In genomic region chr6:34412643-34413214, GRCh38 we compare ENCODE assay signal across 16 cellular contexts. TPM values are rescaled to one million over a fixed set of nuclear protein-coding genes. Genes with fewer than 3 reads are reported as not detected.
DNase-seq lines count a peak whose midpoint lies in the region; ATAC-seq and TF ChIP-seq lines count a peak whose summit lies in the region.
"Had no signal": no experiment of that assay in that cellular context is flagged by ENCODE, and none has a peak within 500 bp of the region (broad histone marks: within the 10 kb centered on the region; RNA-seq: fewer than 3 reads in every experiment).

No MANE protein-coding gene starts in this region.

- no peak overlapping the region for H3K4me3 Mint-ChIP-seq in activated naive CD4-positive, alpha-beta T cell treated with anti-CD3 and anti-CD28 coated beads for 36 hours
- no peak overlapping the region for H3K4me3 Mint-ChIP-seq in WTC11
- H3K4me3 Mint-ChIP-seq in effector memory CD8-positive, alpha-beta T cell = no peak overlapping the region
- H3K4me3 Mint-ChIP-seq: activated CD4-positive, alpha-beta T cell treated with anti-CD3 and anti-CD28 coated beads, Interleukin-2, amount 10 ng/mL, durations not matched to agents 24 days and 14 days had no signal

- H3K27me3 Mint-ChIP-seq in activated naive CD4-positive, alpha-beta T cell treated with anti-CD3 and anti-CD28 coated beads for 36 hours (ENCODE audit: low read depth) = no peaks in the 10 kb centered on the region
- H3K27me3 Mint-ChIP-seq in WTC11 (ENCODE audit: low read depth) = no peaks in the 10 kb centered on the region
- no peaks in the 10 kb centered on the region for H3K27me3 Mint-ChIP-seq in effector memory CD8-positive, alpha-beta T cell
- H3K27me3 Mint-ChIP-seq: activated CD4-positive, alpha-beta T cell treated with anti-CD3 and anti-CD28 coated beads, Interleukin-2, amount 10 ng/mL, durations not matched to agents 24 days and 14 days had no signal

- H3K36me3 Mint-ChIP-seq in activated naive CD4-positive, alpha-beta T cell treated with anti-CD3 and anti-CD28 coated beads for 36 hours (ENCODE audit: low read depth) = peaks cover 24% of the 10 kb centered on the region
- peaks cover 34% of the 10 kb centered on the region for H3K36me3 Mint-ChIP-seq in WTC11
- peaks cover 30% of the 10 kb centered on the region for H3K36me3 Mint-ChIP-seq in effector memory CD8-positive, alpha-beta T cell (ENCODE audit: insufficient read depth)

- POLR2A ChIA-PET in WTC11 (lab: Charles Lee) = no interaction called here

- H3K4me1 Mint-ChIP-seq in activated naive CD4-positive, alpha-beta T cell treated with anti-CD3 and anti-CD28 coated beads for 36 hours (ENCODE audit: low read depth) = peaks cover 3% of the 10 kb centered on the region
- no peaks in the 10 kb centered on the region for H3K4me1 Mint-ChIP-seq in WTC11
- H3K4me1 Mint-ChIP-seq in effector memory CD8-positive, alpha-beta T cell (ENCODE audit: low read depth in 2 of 2) = peaks cover 4 to 6% of the 10 kb centered on the region in 2 donors

- DNase-seq in activated naive CD4-positive, alpha-beta T cell treated with anti-CD3 and anti-CD28 coated beads for 36 hours = no peak
- no peak for DNase-seq in activated naive CD4-positive, alpha-beta T cell (lab: John Stamatoyannopoulos, UW)
- no peak for DNase-seq in WTC11 (ENCODE audit: low spot score)
- no peak for DNase-seq in effector memory CD8-positive, alpha-beta T cell
- no peak for DNase-seq in stimulated activated naive CD8-positive, alpha-beta T cell treated with anti-CD3 and anti-CD28 coated beads, Interleukin-15, Interleukin-2, amounts not matched to agents 100 U/mL and 50 U/mL, for 24 hours
- no peak for DNase-seq in stimulated activated CD4-positive, alpha-beta T cell treated with anti-CD3 and anti-CD28 coated beads, Interleukin-15, amount 100 ng/mL, for 24 hours
- DNase-seq in foreskin melanocyte = no peak
- DNase-seq: activated CD4-positive, alpha-beta T cell treated with anti-CD3 and anti-CD28 coated beads, Interleukin-2, amount 10 ng/mL, durations not matched to agents 24 days and 14 days; activated CD8-positive, alpha-beta memory T cell treated with anti-CD3 and anti-CD28 coated beads, Interleukin-2, amount 50 U/mL, for 48 hours; activated naive CD4-positive, alpha-beta T cell treated with anti-CD3 and anti-CD28 coated beads, Interleukin-2, amount 50 U/mL, for 16 hours; effector memory CD4-positive, alpha-beta T cell; kidney glomerular epithelial cell; NCI-H187 treated with DMSO at 0.1 percent for 48 hours; NCI-H446 treated with DMSO at 0.1 percent for 48 hours had no signal

- TF ChIP-seq CTCF in WTC11 (IDR thresholded peaks at IDR 0.05) = no peak

- no peak for ATAC-seq in WTC11
- no peak for ATAC-seq in effector memory CD8-positive, alpha-beta T cell (replicated peaks)
- peak; percentile 15 for ATAC-seq in stimulated activated naive CD8-positive, alpha-beta T cell treated with anti-CD3 and anti-CD28 coated beads, Interleukin-15, Interleukin-2, amounts not matched to agents 100 U/mL and 50 U/mL, for 24 hours
- no peak for ATAC-seq in GM21529 (IDR thresholded peaks at IDR 0.05; ENCODE audit: unreplicated experiment)
- ATAC-seq: A549 had no signal

- H3K27ac Mint-ChIP-seq in activated naive CD4-positive, alpha-beta T cell treated with anti-CD3 and anti-CD28 coated beads for 36 hours = peak overlapping the region; percentile 43
- H3K27ac Mint-ChIP-seq in WTC11 = peak overlapping the region; percentile 69; the same call in 1 of the 2 replicates
- peak overlapping the region; percentile 25 to 47 for H3K27ac Mint-ChIP-seq in effector memory CD8-positive, alpha-beta T cell
- H3K27ac Mint-ChIP-seq: activated CD4-positive, alpha-beta T cell treated with anti-CD3 and anti-CD28 coated beads, Interleukin-2, amount 10 ng/mL, durations not matched to agents 24 days and 14 days had no signal

- no peaks in the 10 kb centered on the region for H3K9me3 Mint-ChIP-seq in activated naive CD4-positive, alpha-beta T cell treated with anti-CD3 and anti-CD28 coated beads for 36 hours
- H3K9me3 Mint-ChIP-seq in WTC11 = no peaks in the 10 kb centered on the region
- H3K9me3 Mint-ChIP-seq in effector memory CD8-positive, alpha-beta T cell = no peaks in the 10 kb centered on the region
- H3K9me3 Mint-ChIP-seq: activated CD4-positive, alpha-beta T cell treated with anti-CD3 and anti-CD28 coated beads, Interleukin-2, amount 10 ng/mL, durations not matched to agents 24 days and 14 days had no signal

- intact Hi-C loops in activated naive CD4-positive, alpha-beta T cell treated with anti-CD3 and anti-CD28 coated beads for 36 hours (cut with micrococcal nuclease) = no loop called here

- CTCF ChIA-PET in activated naive CD4-positive, alpha-beta T cell treated with anti-CD3 and anti-CD28 coated beads for 36 hours (lab: Charles Lee) = interaction anchor here (5.0 kb wide), 1 partner anchor 164 kb away, joined by 54 read pairs; the partner anchor contains the start of gene SMIM29
- CTCF ChIA-PET in WTC11 (lab: Charles Lee) = no interaction called here

TF ChIP-seq in WTC11, 78 proteins besides CTCF, POLR2A, EP300 and RAD21:
- TF ChIP-seq PRRX2 (CRISPR knock-in tag; IDR thresholded peaks at IDR 0.05) = no peak

RNA-seq across cellular contexts. Expression of gene RPS10, which starts 13.1 kb away (rescaled TPM):
- 1,000 to 10,000 TPM; 2,718 to 2,727 TPM for total RNA-seq in activated naive CD4-positive, alpha-beta T cell treated with anti-CD3 and anti-CD28 coated beads for 36 hours
- 2,184 to 2,437 TPM (median 2,411 TPM) in 3 replicates for total RNA-seq in WTC11 (2021)

RNA-seq across cellular contexts. Expression of gene NUDT3, which starts 20.3 kb away (rescaled TPM):
- 10 to 100 TPM; 14.0 to 14.3 TPM for total RNA-seq in activated naive CD4-positive, alpha-beta T cell treated with anti-CD3 and anti-CD28 coated beads for 36 hours
- total RNA-seq in WTC11 (2021) = 24.6 to 30.0 TPM (median 24.8 TPM) in 3 replicates

RNA-seq across cellular contexts. Expression of gene PACSIN1, which starts 53.1 kb away (rescaled TPM):
- under 1 TPM; 0.07 to 0.15 TPM for total RNA-seq in activated naive CD4-positive, alpha-beta T cell treated with anti-CD3 and anti-CD28 coated beads for 36 hours
- total RNA-seq in WTC11 (2021) = 10.6 to 12.6 TPM (median 10.7 TPM) in 3 replicates
- total RNA-seq: activated CD4-positive, alpha-beta T cell treated with anti-CD3 and anti-CD28 coated beads, Interleukin-2, amount 10 ng/mL, durations not matched to agents 24 days and 14 days had no signal

Comparison
In these comparisons a context has a peak if more than half of its experiments do, and no peak if none do; other contexts are left out.
1. RNA of gene PACSIN1, which starts 53.1 kb away (total RNA-seq): 10.6 to 12.6 TPM in WTC11; 0.07 to 0.15 TPM in activated naive CD4-positive, alpha-beta T cell treated with anti-CD3 and anti-CD28 coated beads for 36 hours; every median in the first group is over 10 times any median in the second.
2. Peak in every context shown above with its lines, with median percentiles within 50 percentile points of each other: H3K27ac Mint-ChIP-seq.